ENCODE assay signal across 1 cellular context in the genomic region with DNA sequence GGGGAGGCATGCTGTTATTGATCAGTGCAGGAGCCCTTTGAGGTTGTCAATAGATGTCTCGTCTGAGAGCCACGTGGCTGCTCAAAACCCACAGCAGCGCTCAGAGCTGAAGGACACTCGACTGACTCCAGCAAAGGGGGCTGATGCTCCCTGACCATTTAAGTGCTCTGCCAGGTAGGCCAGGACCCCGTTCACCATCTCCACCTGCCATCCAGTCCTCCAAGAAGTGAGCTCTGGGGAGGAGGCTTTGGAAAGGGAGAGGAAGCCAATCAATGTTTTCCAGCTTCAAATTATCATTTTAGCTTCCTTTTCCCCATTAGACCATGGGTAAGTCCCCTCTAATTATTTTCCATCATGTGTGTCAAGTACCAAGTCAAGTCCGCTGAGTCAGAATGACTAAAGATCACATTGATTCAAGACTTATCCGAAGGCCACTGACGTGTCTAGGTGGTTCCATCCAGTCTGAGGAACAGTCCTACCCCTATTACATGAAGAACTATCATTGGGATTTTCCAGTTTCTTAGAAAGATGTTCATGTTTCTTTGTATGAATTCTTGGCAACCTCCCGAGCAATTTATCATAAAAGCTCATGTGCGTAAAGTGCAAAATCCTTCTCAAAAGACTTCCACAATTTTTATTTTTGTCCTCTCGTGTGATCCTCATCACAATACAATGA.
TF ChIP-seq lines count a peak whose summit lies in the region.

No MANE protein-coding gene starts in this region.

TF ChIP-seq in K562, 482 proteins besides CTCF, POLR2A, EP300 and RAD21 (continued from another document and continues in another):
- TF ChIP-seq, protein P1, sequence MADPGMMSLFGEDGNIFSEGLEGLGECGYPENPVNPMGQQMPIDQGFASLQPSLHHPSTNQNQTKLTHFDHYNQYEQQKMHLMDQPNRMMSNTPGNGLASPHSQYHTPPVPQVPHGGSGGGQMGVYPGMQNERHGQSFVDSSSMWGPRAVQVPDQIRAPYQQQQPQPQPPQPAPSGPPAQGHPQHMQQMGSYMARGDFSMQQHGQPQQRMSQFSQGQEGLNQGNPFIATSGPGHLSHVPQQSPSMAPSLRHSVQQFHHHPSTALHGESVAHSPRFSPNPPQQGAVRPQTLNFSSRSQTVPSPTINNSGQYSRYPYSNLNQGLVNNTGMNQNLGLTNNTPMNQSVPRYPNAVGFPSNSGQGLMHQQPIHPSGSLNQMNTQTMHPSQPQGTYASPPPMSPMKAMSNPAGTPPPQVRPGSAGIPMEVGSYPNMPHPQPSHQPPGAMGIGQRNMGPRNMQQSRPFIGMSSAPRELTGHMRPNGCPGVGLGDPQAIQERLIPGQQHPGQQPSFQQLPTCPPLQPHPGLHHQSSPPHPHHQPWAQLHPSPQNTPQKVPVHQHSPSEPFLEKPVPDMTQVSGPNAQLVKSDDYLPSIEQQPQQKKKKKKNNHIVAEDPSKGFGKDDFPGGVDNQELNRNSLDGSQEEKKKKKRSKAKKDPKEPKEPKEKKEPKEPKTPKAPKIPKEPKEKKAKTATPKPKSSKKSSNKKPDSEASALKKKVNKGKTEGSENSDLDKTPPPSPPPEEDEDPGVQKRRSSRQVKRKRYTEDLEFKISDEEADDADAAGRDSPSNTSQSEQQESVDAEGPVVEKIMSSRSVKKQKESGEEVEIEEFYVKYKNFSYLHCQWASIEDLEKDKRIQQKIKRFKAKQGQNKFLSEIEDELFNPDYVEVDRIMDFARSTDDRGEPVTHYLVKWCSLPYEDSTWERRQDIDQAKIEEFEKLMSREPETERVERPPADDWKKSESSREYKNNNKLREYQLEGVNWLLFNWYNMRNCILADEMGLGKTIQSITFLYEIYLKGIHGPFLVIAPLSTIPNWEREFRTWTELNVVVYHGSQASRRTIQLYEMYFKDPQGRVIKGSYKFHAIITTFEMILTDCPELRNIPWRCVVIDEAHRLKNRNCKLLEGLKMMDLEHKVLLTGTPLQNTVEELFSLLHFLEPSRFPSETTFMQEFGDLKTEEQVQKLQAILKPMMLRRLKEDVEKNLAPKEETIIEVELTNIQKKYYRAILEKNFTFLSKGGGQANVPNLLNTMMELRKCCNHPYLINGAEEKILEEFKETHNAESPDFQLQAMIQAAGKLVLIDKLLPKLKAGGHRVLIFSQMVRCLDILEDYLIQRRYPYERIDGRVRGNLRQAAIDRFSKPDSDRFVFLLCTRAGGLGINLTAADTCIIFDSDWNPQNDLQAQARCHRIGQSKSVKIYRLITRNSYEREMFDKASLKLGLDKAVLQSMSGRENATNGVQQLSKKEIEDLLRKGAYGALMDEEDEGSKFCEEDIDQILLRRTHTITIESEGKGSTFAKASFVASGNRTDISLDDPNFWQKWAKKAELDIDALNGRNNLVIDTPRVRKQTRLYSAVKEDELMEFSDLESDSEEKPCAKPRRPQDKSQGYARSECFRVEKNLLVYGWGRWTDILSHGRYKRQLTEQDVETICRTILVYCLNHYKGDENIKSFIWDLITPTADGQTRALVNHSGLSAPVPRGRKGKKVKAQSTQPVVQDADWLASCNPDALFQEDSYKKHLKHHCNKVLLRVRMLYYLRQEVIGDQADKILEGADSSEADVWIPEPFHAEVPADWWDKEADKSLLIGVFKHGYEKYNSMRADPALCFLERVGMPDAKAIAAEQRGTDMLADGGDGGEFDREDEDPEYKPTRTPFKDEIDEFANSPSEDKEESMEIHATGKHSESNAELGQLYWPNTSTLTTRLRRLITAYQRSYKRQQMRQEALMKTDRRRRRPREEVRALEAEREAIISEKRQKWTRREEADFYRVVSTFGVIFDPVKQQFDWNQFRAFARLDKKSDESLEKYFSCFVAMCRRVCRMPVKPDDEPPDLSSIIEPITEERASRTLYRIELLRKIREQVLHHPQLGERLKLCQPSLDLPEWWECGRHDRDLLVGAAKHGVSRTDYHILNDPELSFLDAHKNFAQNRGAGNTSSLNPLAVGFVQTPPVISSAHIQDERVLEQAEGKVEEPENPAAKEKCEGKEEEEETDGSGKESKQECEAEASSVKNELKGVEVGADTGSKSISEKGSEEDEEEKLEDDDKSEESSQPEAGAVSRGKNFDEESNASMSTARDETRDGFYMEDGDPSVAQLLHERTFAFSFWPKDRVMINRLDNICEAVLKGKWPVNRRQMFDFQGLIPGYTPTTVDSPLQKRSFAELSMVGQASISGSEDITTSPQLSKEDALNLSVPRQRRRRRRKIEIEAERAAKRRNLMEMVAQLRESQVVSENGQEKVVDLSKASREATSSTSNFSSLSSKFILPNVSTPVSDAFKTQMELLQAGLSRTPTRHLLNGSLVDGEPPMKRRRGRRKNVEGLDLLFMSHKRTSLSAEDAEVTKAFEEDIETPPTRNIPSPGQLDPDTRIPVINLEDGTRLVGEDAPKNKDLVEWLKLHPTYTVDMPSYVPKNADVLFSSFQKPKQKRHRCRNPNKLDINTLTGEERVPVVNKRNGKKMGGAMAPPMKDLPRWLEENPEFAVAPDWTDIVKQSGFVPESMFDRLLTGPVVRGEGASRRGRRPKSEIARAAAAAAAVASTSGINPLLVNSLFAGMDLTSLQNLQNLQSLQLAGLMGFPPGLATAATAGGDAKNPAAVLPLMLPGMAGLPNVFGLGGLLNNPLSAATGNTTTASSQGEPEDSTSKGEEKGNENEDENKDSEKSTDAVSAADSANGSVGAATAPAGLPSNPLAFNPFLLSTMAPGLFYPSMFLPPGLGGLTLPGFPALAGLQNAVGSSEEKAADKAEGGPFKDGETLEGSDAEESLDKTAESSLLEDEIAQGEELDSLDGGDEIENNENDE (IDR thresholded peaks at IDR 0.05; ENCODE audit: low read depth, low read length) = no peak
- TF ChIP-seq CXXC5 (CRISPR knock-in tag; IDR thresholded peaks at IDR 0.05) (no peak), RBFOX2 (IDR thresholded peaks at IDR 0.05; ENCODE audit: low read depth, low read length) (no peak), SMARCB1 (IDR thresholded peaks at IDR 0.05; ENCODE audit: insufficient read length, low read depth) (no peak), TCF3 (CRISPR knock-in tag; IDR thresholded peaks at IDR 0.05) (peak; percentile 14; the same call in 1 of the 2 replicates), PHB2 (IDR thresholded peaks at IDR 0.05; ENCODE audit: low read depth) (no peak), HDAC3 (IDR thresholded peaks at IDR 0.05; ENCODE audit: borderline replicate concordance, partially characterized antibody) (no peak), WHSC1 (IDR thresholded peaks at IDR 0.05; ENCODE audit: low read length) (no peak), JUNB (CRISPR knock-in tag; conservative IDR thresholded peaks at IDR 0.05) (no peak), MEF2D (tag; conservative IDR thresholded peaks at IDR 0.05; ENCODE audit: low read depth) (no peak), IRF2 (CRISPR knock-in tag; IDR thresholded peaks at IDR 0.05) (no peak), RREB1 (CRISPR knock-in tag; IDR thresholded peaks at IDR 0.05) (no peak), TEAD2 (tag; IDR thresholded peaks at IDR 0.05) (peak; percentile 46; the same call in 1 of the 2 replicates), FUS (optimal IDR thresholded peaks at IDR 0.05; ENCODE audit: low read depth, low read length) (no peak), ZNF699 (CRISPR knock-in tag; IDR thresholded peaks at IDR 0.05; ENCODE audit: insufficient replicate concordance) (no peak), MTF1 (CRISPR knock-in tag; IDR thresholded peaks at IDR 0.05; ENCODE audit: borderline replicate concordance) (no peak), TCFL5 (CRISPR knock-in tag; conservative IDR thresholded peaks at IDR 0.05) (no peak), TFAM (CRISPR knock-in tag; conservative IDR thresholded peaks at IDR 0.05) (no peak), PRMT5 (CRISPR knock-in tag; IDR thresholded peaks at IDR 0.05) (no peak)
- TF ChIP-seq, protein P2, sequence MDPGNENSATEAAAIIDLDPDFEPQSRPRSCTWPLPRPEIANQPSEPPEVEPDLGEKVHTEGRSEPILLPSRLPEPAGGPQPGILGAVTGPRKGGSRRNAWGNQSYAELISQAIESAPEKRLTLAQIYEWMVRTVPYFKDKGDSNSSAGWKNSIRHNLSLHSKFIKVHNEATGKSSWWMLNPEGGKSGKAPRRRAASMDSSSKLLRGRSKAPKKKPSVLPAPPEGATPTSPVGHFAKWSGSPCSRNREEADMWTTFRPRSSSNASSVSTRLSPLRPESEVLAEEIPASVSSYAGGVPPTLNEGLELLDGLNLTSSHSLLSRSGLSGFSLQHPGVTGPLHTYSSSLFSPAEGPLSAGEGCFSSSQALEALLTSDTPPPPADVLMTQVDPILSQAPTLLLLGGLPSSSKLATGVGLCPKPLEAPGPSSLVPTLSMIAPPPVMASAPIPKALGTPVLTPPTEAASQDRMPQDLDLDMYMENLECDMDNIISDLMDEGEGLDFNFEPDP (CRISPR knock-in tag; IDR thresholded peaks at IDR 0.05) = no peak
- TF ChIP-seq, protein P3, sequence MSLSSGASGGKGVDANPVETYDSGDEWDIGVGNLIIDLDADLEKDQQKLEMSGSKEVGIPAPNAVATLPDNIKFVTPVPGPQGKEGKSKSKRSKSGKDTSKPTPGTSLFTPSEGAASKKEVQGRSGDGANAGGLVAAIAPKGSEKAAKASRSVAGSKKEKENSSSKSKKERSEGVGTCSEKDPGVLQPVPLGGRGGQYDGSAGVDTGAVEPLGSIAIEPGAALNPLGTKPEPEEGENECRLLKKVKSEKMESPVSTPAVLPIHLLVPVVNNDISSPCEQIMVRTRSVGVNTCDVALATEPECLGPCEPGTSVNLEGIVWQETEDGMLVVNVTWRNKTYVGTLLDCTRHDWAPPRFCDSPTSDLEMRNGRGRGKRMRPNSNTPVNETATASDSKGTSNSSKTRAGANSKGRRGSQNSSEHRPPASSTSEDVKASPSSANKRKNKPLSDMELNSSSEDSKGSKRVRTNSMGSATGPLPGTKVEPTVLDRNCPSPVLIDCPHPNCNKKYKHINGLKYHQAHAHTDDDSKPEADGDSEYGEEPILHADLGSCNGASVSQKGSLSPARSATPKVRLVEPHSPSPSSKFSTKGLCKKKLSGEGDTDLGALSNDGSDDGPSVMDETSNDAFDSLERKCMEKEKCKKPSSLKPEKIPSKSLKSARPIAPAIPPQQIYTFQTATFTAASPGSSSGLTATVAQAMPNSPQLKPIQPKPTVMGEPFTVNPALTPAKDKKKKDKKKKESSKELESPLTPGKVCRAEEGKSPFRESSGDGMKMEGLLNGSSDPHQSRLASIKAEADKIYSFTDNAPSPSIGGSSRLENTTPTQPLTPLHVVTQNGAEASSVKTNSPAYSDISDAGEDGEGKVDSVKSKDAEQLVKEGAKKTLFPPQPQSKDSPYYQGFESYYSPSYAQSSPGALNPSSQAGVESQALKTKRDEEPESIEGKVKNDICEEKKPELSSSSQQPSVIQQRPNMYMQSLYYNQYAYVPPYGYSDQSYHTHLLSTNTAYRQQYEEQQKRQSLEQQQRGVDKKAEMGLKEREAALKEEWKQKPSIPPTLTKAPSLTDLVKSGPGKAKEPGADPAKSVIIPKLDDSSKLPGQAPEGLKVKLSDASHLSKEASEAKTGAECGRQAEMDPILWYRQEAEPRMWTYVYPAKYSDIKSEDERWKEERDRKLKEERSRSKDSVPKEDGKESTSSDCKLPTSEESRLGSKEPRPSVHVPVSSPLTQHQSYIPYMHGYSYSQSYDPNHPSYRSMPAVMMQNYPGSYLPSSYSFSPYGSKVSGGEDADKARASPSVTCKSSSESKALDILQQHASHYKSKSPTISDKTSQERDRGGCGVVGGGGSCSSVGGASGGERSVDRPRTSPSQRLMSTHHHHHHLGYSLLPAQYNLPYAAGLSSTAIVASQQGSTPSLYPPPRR (CRISPR knock-in tag; IDR thresholded peaks at IDR 0.05; ENCODE audit: borderline replicate concordance) = no peak
- TF ChIP-seq, protein P4, sequence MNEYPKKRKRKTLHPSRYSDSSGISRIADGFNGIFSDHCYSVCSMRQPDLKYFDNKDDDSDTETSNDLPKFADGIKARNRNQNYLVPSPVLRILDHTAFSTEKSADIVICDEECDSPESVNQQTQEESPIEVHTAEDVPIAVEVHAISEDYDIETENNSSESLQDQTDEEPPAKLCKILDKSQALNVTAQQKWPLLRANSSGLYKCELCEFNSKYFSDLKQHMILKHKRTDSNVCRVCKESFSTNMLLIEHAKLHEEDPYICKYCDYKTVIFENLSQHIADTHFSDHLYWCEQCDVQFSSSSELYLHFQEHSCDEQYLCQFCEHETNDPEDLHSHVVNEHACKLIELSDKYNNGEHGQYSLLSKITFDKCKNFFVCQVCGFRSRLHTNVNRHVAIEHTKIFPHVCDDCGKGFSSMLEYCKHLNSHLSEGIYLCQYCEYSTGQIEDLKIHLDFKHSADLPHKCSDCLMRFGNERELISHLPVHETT (CRISPR knock-in tag; conservative IDR thresholded peaks at IDR 0.05 in 1 of 2, IDR thresholded peaks at IDR 0.05 in 1 of 2) = no peak
